In the genomic region with DNA sequence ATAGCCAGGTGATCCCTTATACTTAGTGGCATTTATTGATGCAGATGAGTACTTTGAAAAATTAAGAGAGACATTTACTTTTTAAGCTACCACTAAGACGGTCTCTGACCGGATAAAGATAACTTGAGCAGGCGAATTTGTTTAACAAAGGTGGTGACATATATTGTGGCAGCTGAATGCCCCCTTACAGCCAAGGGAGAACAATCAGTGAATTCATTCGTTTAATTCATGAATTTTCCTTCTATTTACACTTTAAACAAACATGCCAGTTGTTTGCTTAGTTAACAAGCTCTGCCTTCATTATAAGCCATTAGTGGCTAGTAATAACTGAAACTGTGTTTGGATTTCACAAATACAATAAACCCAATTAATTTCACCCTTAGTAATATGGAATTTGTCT, we compare ENCODE assay signal across 12 cellular contexts.
A peak's percentile ranks its signal among the peaks of the same experiment; 100 is the strongest.
DNase-seq lines count a peak whose midpoint lies in the region; ATAC-seq and TF ChIP-seq lines count a peak whose summit lies in the region.
"Had no signal": no experiment of that assay in that cellular context is flagged by ENCODE, and none has a peak within 500 bp of the region (broad histone marks: within the 10 kb centered on the region; RNA-seq: fewer than 3 reads in every experiment).

No MANE protein-coding gene starts in this region.

- H3K27ac ChIP-seq in 22Rv1: peak overlapping the region; percentile 93

- DNase-seq in NCI-H1417 treated with DMSO at 0.1 percent for 48 hours (lab: John Stamatoyannopoulos, UW) (peak; percentile 85), chondrocyte (ENCODE audit: low spot score) (no peak), mucosa of descending colon (no peak), endothelial cell (ENCODE audit: low spot score) (no peak)
- DNase-seq: activated CD8-positive, alpha-beta memory T cell treated with anti-CD3 and anti-CD28 coated beads, Interleukin-2, amount 50 U/mL, for 4 hours; erythroblast; stimulated activated CD4-positive, alpha-beta T cell treated with anti-CD3 and anti-CD28 coated beads, Interleukin-2, amount 100 ng/mL, for 48 hours; stimulated activated naive CD4-positive, alpha-beta T cell treated with Interleukin-2 at 50 U/mL for 16 hours had no signal

- H3K27me3 Mint-ChIP-seq in chondrocyte (ENCODE audit: low read depth): no peaks in the 10 kb centered on the region
- peaks cover 5% of the 10 kb centered on the region for H3K27me3 Mint-ChIP-seq in endothelial cell (ENCODE audit: unreplicated experiment)

- H3K4me1 Mint-ChIP-seq in chondrocyte (ENCODE audit: low read depth) (peaks cover 90% of the 10 kb centered on the region), endothelial cell (ENCODE audit: unreplicated experiment) (peaks cover 24% of the 10 kb centered on the region)

- H3K36me3 Mint-ChIP-seq in chondrocyte (ENCODE audit: low read depth) (no peaks in the 10 kb centered on the region), endothelial cell (ENCODE audit: low read depth, unreplicated experiment) (no peaks in the 10 kb centered on the region)

- peak overlapping the region; percentile 94 for H3K27ac Mint-ChIP-seq in chondrocyte (ENCODE audit: unreplicated experiment)
- H3K27ac Mint-ChIP-seq in endothelial cell (ENCODE audit: unreplicated experiment): no peak overlapping the region

- peaks cover 15% of the 10 kb centered on the region for H3K4me1 ChIP-seq in mucosa of descending colon (ENCODE audit: low read depth)

- H3K4me3 Mint-ChIP-seq in chondrocyte (ENCODE audit: unreplicated experiment): no peak overlapping the region
- no peak overlapping the region for H3K4me3 Mint-ChIP-seq in endothelial cell (ENCODE audit: unreplicated experiment)

- H3K36me3 ChIP-seq in mucosa of descending colon (ENCODE audit: low read depth): no peaks in the 10 kb centered on the region

- TF ChIP-seq CTCF in 22Rv1 (IDR thresholded peaks at IDR 0.05) (no peak), chondrocyte (IDR thresholded peaks at IDR 0.05) (no peak), mucosa of descending colon (IDR thresholded peaks at IDR 0.05) (no peak), endothelial cell (IDR thresholded peaks at IDR 0.05; ENCODE audit: unreplicated experiment) (no peak)

- peaks cover 4% of the 10 kb centered on the region for H3K9me3 Mint-ChIP-seq in chondrocyte (ENCODE audit: low read depth)
- no peaks in the 10 kb centered on the region for H3K9me3 Mint-ChIP-seq in endothelial cell (ENCODE audit: unreplicated experiment)

- H3K4me3 ChIP-seq in mucosa of descending colon: no peak overlapping the region

- ATAC-seq in mucosa of descending colon: peak; percentile 42
- ATAC-seq in GM21360 (IDR thresholded peaks at IDR 0.05; ENCODE audit: unreplicated experiment): no peak
- ATAC-seq in GM21619 (IDR thresholded peaks at IDR 0.05; ENCODE audit: unreplicated experiment): no peak
- ATAC-seq in HG02840 (IDR thresholded peaks at IDR 0.05; ENCODE audit: low FRiP score, unreplicated experiment): no peak

- intact Hi-C loops in mucosa of descending colon (cut with DNase I, micrococcal nuclease): no loop called here

- no peaks in the 10 kb centered on the region for H3K9me3 ChIP-seq in mucosa of descending colon
